ENCODE assay signal across 9 cellular contexts in the genomic region with DNA sequence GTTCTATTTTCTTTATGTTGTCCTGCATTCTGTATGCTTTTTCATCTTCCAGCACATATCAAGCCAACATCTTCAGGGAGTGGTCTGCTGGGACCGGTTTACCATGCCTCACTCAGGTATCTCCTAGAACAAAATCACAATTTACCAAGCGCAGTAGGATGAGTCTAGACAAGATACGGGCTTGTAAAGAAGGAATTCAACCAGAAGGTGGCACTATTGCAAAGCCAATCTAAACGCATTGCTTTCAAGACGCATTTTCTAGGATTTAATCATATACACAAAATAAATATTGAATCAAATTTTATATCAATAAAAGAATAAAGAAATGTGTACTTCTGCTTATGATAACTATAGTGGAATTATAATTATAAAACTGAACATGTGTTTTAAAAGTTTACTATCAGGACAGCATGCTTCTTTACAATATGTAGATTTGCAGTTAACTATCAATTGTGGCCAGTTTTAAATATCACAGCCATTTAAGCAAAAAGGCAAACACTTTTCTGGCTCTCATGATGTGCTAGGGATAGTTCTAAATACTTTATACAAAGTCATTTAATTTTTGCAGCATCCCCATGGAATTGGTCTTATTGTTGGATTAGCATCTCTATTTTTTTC. TPM values are rescaled to one million over a fixed set of nuclear protein-coding genes. Genes with fewer than 3 reads are reported as not detected.
A peak's percentile ranks its signal among the peaks of the same experiment; 100 is the strongest.
DNase-seq lines count a peak whose midpoint lies in the region; ATAC-seq, FAIRE-seq and TF ChIP-seq lines count a peak whose summit lies in the region.
"Had no signal": no experiment of that assay in that cellular context is flagged by ENCODE, and none has a peak within 500 bp of the region (broad histone marks: within the 10 kb centered on the region; RNA-seq: fewer than 3 reads in every experiment).

No MANE protein-coding gene starts in this region.

- TF ChIP-seq POLR2A in HepG2 (IDR thresholded peaks at IDR 0.05; ENCODE audit: insufficient read depth in 1 of 2, low read depth in 2 of 2, low read length in 2 of 2), result no peak
- TF ChIP-seq POLR2A in tibial nerve (IDR thresholded peaks at IDR 0.05), result no peak

- H3K9me3 ChIP-seq in Panc1 (ENCODE audit: control insufficient read depth, insufficient read depth, low read depth, low read length) (no peaks in the 10 kb centered on the region), HepG2 (ENCODE audit: low read length) (no peaks in the 10 kb centered on the region), tibial nerve (no peaks in the 10 kb centered on the region)

- POLR2A ChIA-PET in Panc1 (lab: Charles Lee) (no interaction called here), HepG2 (lab: Yijun Ruan, JAX) (no interaction called here)

- in situ Hi-C loops in Panc1 (cut with HindIII; ENCODE audit: low pct_unique_long_range_greater_than_20kb, low sequenced_read_pairs), result no loop called here
- in situ Hi-C loops in HepG2 (cut with HindIII; ENCODE audit: extremely low pct_ligation_motif_present, low pct_unique_long_range_greater_than_20kb), result loop anchor here (5.0 kb wide), 1 partner anchor 142 kb away; no protein-coding TSS in a partner anchor

- H3K4me3 ChIP-seq in Panc1 (ENCODE audit: low read depth in 2 of 2, low read length in 2 of 2) (no peak overlapping the region), choroid plexus epithelial cell (ENCODE audit: low read depth, low read length) (no peak overlapping the region), HepG2 (replicated peaks in 1 of 3; ENCODE audit: insufficient read depth in 1 of 3, low read depth in 2 of 3, low read length in 3 of 3) (no peak overlapping the region), tibial nerve (no peak overlapping the region)

- peak; percentile 67 for TF ChIP-seq CTCF in LNCAP (IDR thresholded peaks at IDR 0.05)
- peak; percentile 64 for TF ChIP-seq CTCF in Panc1 (IDR thresholded peaks at IDR 0.05)
- TF ChIP-seq CTCF in choroid plexus epithelial cell (conservative IDR thresholded peaks at IDR 0.05; ENCODE audit: low read depth, low read length), result peak; percentile 76
- peak; percentile 78 for TF ChIP-seq CTCF in HepG2 (CRISPR knock-in tag; IDR thresholded peaks at IDR 0.05)
- TF ChIP-seq CTCF in tibial nerve (IDR thresholded peaks at IDR 0.05), result peak; percentile 60 to 71 (median 66)

- under 1% methylated on average over 5 of the region's 5 CpGs for WGBS in HepG2 (ENCODE audit: low lambda C conversion rate)
- 1 to 2% methylated on average over 5 of the region's 5 CpGs for WGBS in tibial nerve, 2 donors

- H3K27ac ChIP-seq in Panc1 (ENCODE audit: low read length) (no peak overlapping the region), HepG2 (ENCODE audit: extremely low read length, insufficient read depth, low read length) (no peak overlapping the region), tibial nerve (no peak overlapping the region)
- H3K27ac ChIP-seq: epithelial cell of prostate had no signal

- peak; percentile 68 for FAIRE-seq in HepG2 (lab: Jason Lieb, UNC)

- no TSS peak for BruUV-seq in Panc1 (replicated peaks; lab: Mats Ljungman, UMichigan)
- no TSS peak for BruUV-seq in HepG2 (replicated peaks; lab: Mats Ljungman, UMichigan)

- intact Hi-C loops in Panc1 (cut with micrococcal nuclease; ENCODE audit: unreplicated experiment) (loop anchor here (1.0 to 2.0 kb wide), 2 partner anchors 144 to 267 kb away; no protein-coding TSS in a partner anchor), HepG2 (cut with micrococcal nuclease; ENCODE audit: unreplicated experiment) (loop anchor here (1.0 to 5.0 kb wide), 4 partner anchors 145 to 562 kb away; no protein-coding TSS in a partner anchor)

- peak; percentile 55 for TF ChIP-seq RAD21 in HepG2 (CRISPR knock-in tag; IDR thresholded peaks at IDR 0.05)

- no peak overlapping the region for H3K4me2 ChIP-seq in HepG2 (ENCODE audit: low read depth, low read length)

- H3K27me3 ChIP-seq in Panc1 (ENCODE audit: control insufficient read depth, insufficient read depth, low read length) (no peaks in the 10 kb centered on the region), HepG2 (ENCODE audit: control insufficient read depth in 1 of 2, insufficient read depth in 2 of 2, low read length in 2 of 2) (peaks cover 0 to 14% of the 10 kb centered on the region in 2 experiments; a peak in 4 of 5 replicates), tibial nerve (no peaks in the 10 kb centered on the region)

- TF ChIP-seq EP300 in HepG2 (IDR thresholded peaks at IDR 0.05; ENCODE audit: low read depth in 2 of 2, low read length in 2 of 2) (no peak), HepG2 (CRISPR knock-in tag; IDR thresholded peaks at IDR 0.05; ENCODE audit: borderline replicate concordance) (no peak), tibial nerve (IDR thresholded peaks at IDR 0.05) (no peak)

- no peaks in the 10 kb centered on the region for H4K20me1 ChIP-seq in HepG2 (ENCODE audit: insufficient read depth, low read length)

- H2AFZ ChIP-seq in HepG2 (ENCODE audit: low read length), result no peak overlapping the region

- H3K36me3 ChIP-seq in Panc1 (ENCODE audit: control insufficient read depth, insufficient read depth, low read length) (no peaks in the 10 kb centered on the region), HepG2 (replicated peaks in 1 of 2; ENCODE audit: control insufficient read depth in 1 of 2, insufficient read depth in 2 of 2, low read length in 2 of 2) (no peaks in the 10 kb centered on the region), tibial nerve (no peaks in the 10 kb centered on the region)

- H3K4me1 ChIP-seq in Panc1 (ENCODE audit: control insufficient read depth, insufficient read depth, low read length) (no peaks in the 10 kb centered on the region), HepG2 (ENCODE audit: insufficient read depth, low read length) (no peaks in the 10 kb centered on the region), tibial nerve (no peaks in the 10 kb centered on the region)

- no peak overlapping the region for H3K9ac ChIP-seq in HepG2 (ENCODE audit: insufficient read depth, low read depth, low read length)

- peak; percentile 34 for DNase-seq in activated gamma-delta T cell treated with Interleukin-2 at 50 U/mL for 16 hours
- no peak for DNase-seq in activated gamma-delta T cell (lab: John Stamatoyannopoulos, UW)
- peak; percentile 53 for DNase-seq in Panc1 (ENCODE audit: low read depth, low spot score)
- DNase-seq in choroid plexus epithelial cell (ENCODE audit: low read depth), result peak; percentile 90
- DNase-seq in HepG2 (ENCODE audit: low spot score), result peak; percentile 55
- DNase-seq in tibial nerve (ENCODE audit: low spot score in 2 of 2), result peak in 1 of 2 donors; percentile 72

- CTCF ChIA-PET in Panc1 (lab: Charles Lee), result interaction anchor here (1.8 kb wide), 1 partner anchor 144 kb away, joined by 6 read pairs; no protein-coding TSS in a partner anchor
- CTCF ChIA-PET in HepG2 (lab: Yijun Ruan, JAX; ENCODE audit: low intra/inter-chr PET ratio, low total read pairs), result interaction anchor here (0.7 to 1.8 kb wide), 4 partner anchors 12 to 267 kb away, joined by 3 to 12 read pairs (median 10); no protein-coding TSS in a partner anchor

- ATAC-seq in GM21717 (IDR thresholded peaks at IDR 0.05; ENCODE audit: unreplicated experiment), result peak; percentile 70
- peak; percentile 74 for ATAC-seq in Panc1
- ATAC-seq in HepG2, result peak; percentile 87

- no peaks in the 10 kb centered on the region for H3K79me2 ChIP-seq in HepG2 (ENCODE audit: insufficient read depth, low read length)

TF ChIP-seq in HepG2, 621 proteins besides CTCF, POLR2A, EP300 and RAD21 (continues in another document):
- TF ChIP-seq ZNF230 (CRISPR knock-in tag; IDR thresholded peaks at IDR 0.05), result no peak
- TF ChIP-seq IRX3 (CRISPR knock-in tag; IDR thresholded peaks at IDR 0.05; ENCODE audit: borderline replicate concordance, low read depth), result no peak
- no peak for TF ChIP-seq FLYWCH1 (CRISPR knock-in tag; IDR thresholded peaks at IDR 0.05)
- TF ChIP-seq SMC3 (IDR thresholded peaks at IDR 0.05; ENCODE audit: low read length), result peak; percentile 71
- TF ChIP-seq, protein P1, sequence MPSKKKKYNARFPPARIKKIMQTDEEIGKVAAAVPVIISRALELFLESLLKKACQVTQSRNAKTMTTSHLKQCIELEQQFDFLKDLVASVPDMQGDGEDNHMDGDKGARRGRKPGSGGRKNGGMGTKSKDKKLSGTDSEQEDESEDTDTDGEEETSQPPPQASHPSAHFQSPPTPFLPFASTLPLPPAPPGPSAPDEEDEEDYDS (CRISPR knock-in tag; IDR thresholded peaks at IDR 0.05), result no peak

RNA-seq across cellular contexts. Expression of a gene that starts 16.1 kb away (rescaled TPM):
- total RNA-seq in Panc1 (2021; ENCODE audit: unreplicated experiment) (31.6 TPM), HepG2 (2016; rRNA removed; fragmentation: Illumina TruSeq; extraction: Trizol) (52.1 and 71.7 TPM in 2 replicates), tibial nerve (10 to 100 TPM; 37.8 to 47.5 (median 43.9) TPM)
- polyA plus RNA-seq in Panc1 (2012; ENCODE audit: insufficient read length), result 12.7 TPM
- total RNA-seq in HepG2 (2016; cell fraction: cytosol; rRNA removed; fragmentation: Illumina TruSeq; extraction: Trizol; ENCODE audit: low read depth), result 4.5 and 7.4 TPM in 2 replicates
- 52.2 and 73.2 TPM in 2 replicates for total RNA-seq in HepG2 (2016; cell fraction: insoluble cytoplasmic fraction; rRNA removed; fragmentation: Illumina TruSeq; extraction: Trizol)
- 13.5 and 14.1 TPM in 2 replicates for total RNA-seq in HepG2 (2016; cell fraction: membrane; rRNA removed; fragmentation: Illumina TruSeq; extraction: Trizol)
- 75.0 and 80.5 TPM in 2 replicates for total RNA-seq in HepG2 (2016; cell fraction: nucleus; rRNA removed; fragmentation: Illumina TruSeq; extraction: Trizol)
- polyA plus RNA-seq in HepG2 (2011; rRNA removed), result 14.6 and 16.4 TPM in 2 replicates
- 5.3 and 7.5 TPM in 2 replicates for polyA plus RNA-seq in HepG2 (2011; cell fraction: cytosol; rRNA removed)
- 30.3 and 38.4 TPM in 2 replicates for polyA plus RNA-seq in HepG2 (2011; cell fraction: nucleus; rRNA removed)
- 20.4 and 22.7 TPM in 2 replicates for polyA plus RNA-seq in HepG2 (2012)
- polyA plus RNA-seq in HepG2 (2016; cell fraction: cytosol; fragmentation: Illumina TruSeq; extraction: Trizol; ENCODE audit: low read depth), result 2.0 and 2.9 TPM in 2 replicates
- polyA plus RNA-seq in HepG2 (2016; cell fraction: insoluble cytoplasmic fraction; fragmentation: Illumina TruSeq; extraction: Trizol; ENCODE audit: low read depth), result 48.8 and 48.9 TPM in 2 replicates
- 5.2 TPM in 2 replicates for polyA plus RNA-seq in HepG2 (2016; cell fraction: membrane; fragmentation: Illumina TruSeq; extraction: Trizol; ENCODE audit: low read depth)
- 97.8 and 99.2 TPM in 2 replicates for polyA plus RNA-seq in HepG2 (2016; cell fraction: nucleus; fragmentation: Illumina TruSeq; extraction: Trizol; ENCODE audit: insufficient read depth, low read depth)
- 11.5 and 23.1 TPM in 2 replicates for polyA minus RNA-seq in HepG2 (2011; rRNA and poly(A)+ RNA removed; ENCODE audit: low replicate concordance)
- polyA minus RNA-seq in HepG2 (2011; cell fraction: cytosol; rRNA and poly(A)+ RNA removed), result 16.0 and 19.1 TPM in 2 replicates
- polyA minus RNA-seq in HepG2 (2011; cell fraction: nucleus; rRNA and poly(A)+ RNA removed), result 109 and 114 TPM in 2 replicates
